30 cellular contexts compared by ENCODE assay signal in the genomic region with DNA sequence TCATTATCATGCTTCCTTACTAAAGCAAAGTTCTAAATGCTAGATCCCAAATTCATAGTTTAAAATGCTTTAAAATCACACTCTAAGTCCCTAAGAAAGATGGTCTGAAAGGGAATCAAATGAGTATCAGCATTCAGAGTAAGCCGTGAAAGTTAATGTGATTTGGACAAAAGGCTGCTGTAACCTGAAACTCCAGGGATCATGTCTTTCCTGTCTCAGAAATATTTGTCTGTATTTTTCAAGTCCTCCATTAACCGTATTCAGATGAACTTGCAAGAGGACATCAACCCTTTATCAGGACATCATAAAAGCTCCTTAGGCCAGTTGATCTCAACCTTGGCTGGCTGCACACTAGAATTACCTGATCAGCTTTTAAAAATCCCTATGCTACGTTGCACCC.
A peak's percentile ranks its signal among the peaks of the same experiment; 100 is the strongest.
DNase-seq lines count a peak whose midpoint lies in the region; ATAC-seq, FAIRE-seq and TF ChIP-seq lines count a peak whose summit lies in the region.
"Had no signal": no experiment of that assay in that cellular context is flagged by ENCODE, and none has a peak within 500 bp of the region (broad histone marks: within the 10 kb centered on the region; RNA-seq: fewer than 3 reads in every experiment).

No MANE protein-coding gene starts in this region.

- H3K4me3 ChIP-seq in heart right ventricle = no peak overlapping the region
- H3K4me3 ChIP-seq in SJCRH30 = peak overlapping the region; percentile 6
- H3K4me3 ChIP-seq: ascending aorta, esophagus muscularis mucosa had no signal

- no peaks in the 10 kb centered on the region for H3K27me3 ChIP-seq in heart right ventricle
- H3K27me3 ChIP-seq in SJCRH30 = no peaks in the 10 kb centered on the region
- H3K27me3 ChIP-seq: ascending aorta, esophagus muscularis mucosa had no signal

- H3K9me3 ChIP-seq in heart right ventricle (no peaks in the 10 kb centered on the region), SJCRH30 (replicated peaks) (no peaks in the 10 kb centered on the region)
- H3K9me3 ChIP-seq: ascending aorta, esophagus muscularis mucosa had no signal

- TF ChIP-seq CTCF in heart right ventricle (IDR thresholded peaks at IDR 0.05) = no peak

- no peak for FAIRE-seq in H54 (lab: Jason Lieb, UNC)
- FAIRE-seq: D721Med, frontal cortex, GM19239, kidney, urothelium cell line had no signal

- DNase-seq in heart right ventricle (no peak), left cardiac atrium (no peak), SJCRH30 (peak; percentile 34 to 88), left kidney (ENCODE audit: low read depth, low spot score) (peak; percentile 53), H54 (ENCODE audit: insufficient read length, low spot score) (no peak)
- DNase-seq in activated CD8-positive, alpha-beta memory T cell treated with anti-CD3 and anti-CD28 coated beads, Interleukin-2, amount 50 U/mL, for 48 hours = no peak
- DNase-seq: activated CD4-positive, alpha-beta T cell treated with anti-CD3 and anti-CD28 coated beads, Interleukin-2, amount 10 ng/mL, durations not matched to agents 7 days and 5 days; activated CD8-positive, alpha-beta memory T cell treated with anti-CD3 and anti-CD28 coated beads, Interleukin-2, amount 10 ng/mL, durations not matched to agents 7 days and 5 days; cerebellar nuclear complex; effector CD8-positive, alpha-beta T cell; EL; kidney; MV-4-11; natural killer cell; NCI-H1930; NCI-H524 treated with DMSO at 0.1 percent for 48 hours; PC-3; posterior cingulate gyrus; SIG-M5; substantia nigra had no signal

- ATAC-seq in heart right ventricle (no peak), left cardiac atrium (no peak), GM21723 (IDR thresholded peaks at IDR 0.05; ENCODE audit: unreplicated experiment) (no peak), GM21526 (IDR thresholded peaks at IDR 0.05; ENCODE audit: low FRiP score, unreplicated experiment) (no peak)
- ATAC-seq: activated CD8-positive, alpha-beta memory T cell treated with anti-CD3 and anti-CD28 coated beads, Interleukin-2, amount 10 ng/mL, durations not matched to agents 7 days and 5 days; natural killer cell; PC-3 had no signal

- 64 to 78% methylated on average over 3 of the region's 3 CpGs for WGBS in heart right ventricle, 2 donors

- TF ChIP-seq POLR2A in H54 (IDR thresholded peaks at IDR 0.05; ENCODE audit: low read depth, low read length) = no peak

- H3K27ac ChIP-seq in heart right ventricle (peak overlapping the region in 6 of 10 donors; percentile 31 to 82 (median 66)), SJCRH30 (peak overlapping the region; percentile 87)
- H3K27ac ChIP-seq: C4-2B, esophagus muscularis mucosa, KMS-11 had no signal

- H3K4me1 ChIP-seq in heart right ventricle (peaks cover 0 to 37% (median 5%) of the 10 kb centered on the region in 9 donors), SJCRH30 (peaks cover 70% of the 10 kb centered on the region)
- H3K4me1 ChIP-seq: esophagus muscularis mucosa had no signal

- intact Hi-C loops in heart right ventricle (cut with DNase I) = no loop called here
- intact Hi-C loops in left cardiac atrium (cut with DNase I) = no loop called here

- H3K36me3 ChIP-seq in heart right ventricle (no peaks in the 10 kb centered on the region), SJCRH30 (no peaks in the 10 kb centered on the region)
- H3K36me3 ChIP-seq: ascending aorta, esophagus muscularis mucosa had no signal

Comparison
In these comparisons a context has a peak if more than half of its experiments do, and no peak if none do; other contexts are left out.
1. DNase-seq: peak in SJCRH30 (2 of 2) and left kidney (single experiment); none in heart right ventricle (0 of 2), left cardiac atrium (single experiment), H54 (single experiment) and activated CD8-positive, alpha-beta memory T cell treated with anti-CD3 and anti-CD28 coated beads, Interleukin-2, amount 50 U/mL, for 48 hours (single experiment).